In genomic region chr2:42905341-42906114, GRCh38 we compare ENCODE assay signal across 12 cellular contexts.
DNase-seq lines count a peak whose midpoint lies in the region; ATAC-seq, FAIRE-seq and TF ChIP-seq lines count a peak whose summit lies in the region.
"Had no signal": no experiment of that assay in that cellular context is flagged by ENCODE, and none has a peak within 500 bp of the region (broad histone marks: within the 10 kb centered on the region; RNA-seq: fewer than 3 reads in every experiment).

No MANE protein-coding gene starts in this region.

- peak overlapping the region in 1 of 2 donors; percentile 47 for H3K9ac ChIP-seq in kidney (ENCODE audit: low read length in 2 of 2)
- peak overlapping the region; percentile 47 to 58 for H3K9ac ChIP-seq in stomach smooth muscle (ENCODE audit: low read length in 2 of 2)
- H3K9ac ChIP-seq: KMS-11 had no signal

- no peak for FAIRE-seq in kidney (lab: Jason Lieb, UNC)

- H3K36me3 ChIP-seq in breast epithelium, result no peaks in the 10 kb centered on the region
- H3K36me3 ChIP-seq in kidney (ENCODE audit: control insufficient read depth in 1 of 2, insufficient read depth in 2 of 2, low read length in 2 of 2), result no peaks in the 10 kb centered on the region
- H3K36me3 ChIP-seq in stomach smooth muscle (ENCODE audit: control insufficient read depth in 2 of 2, insufficient read depth in 2 of 2, low read length in 2 of 2), result no peaks in the 10 kb centered on the region

- H3K27me3 ChIP-seq in breast epithelium (no peaks in the 10 kb centered on the region), stomach smooth muscle (ENCODE audit: control insufficient read depth in 1 of 2, insufficient read depth in 2 of 2, low read length in 2 of 2) (no peaks in the 10 kb centered on the region)

- TF ChIP-seq POLR2A in breast epithelium (IDR thresholded peaks at IDR 0.05), result no peak

- H3K4me1 ChIP-seq in breast epithelium (peaks cover 19 to 26% of the 10 kb centered on the region in 2 donors), kidney (ENCODE audit: control insufficient read depth in 1 of 2, insufficient read depth in 1 of 2, low read depth in 1 of 2, low read length in 2 of 2) (peaks cover 38 to 45% of the 10 kb centered on the region in 2 donors), stomach smooth muscle (ENCODE audit: control insufficient read depth, insufficient read depth, low read length) (peaks cover 69% of the 10 kb centered on the region)

- H3K27ac ChIP-seq in breast epithelium, result peak overlapping the region; percentile 90 to 95
- H3K27ac ChIP-seq in kidney (ENCODE audit: low read depth in 2 of 2, low read length in 2 of 2), result peak overlapping the region; percentile 69 to 84
- H3K27ac ChIP-seq in stomach smooth muscle (ENCODE audit: low read length), result peak overlapping the region; percentile 86
- H3K27ac ChIP-seq: KMS-11 had no signal

- intact Hi-C loops in breast epithelium (cut with DNase I; ENCODE audit: low total_unique reads) (no loop called here), kidney (cut with DNase I) (no loop called here)

- DNase-seq in HEK293T (ENCODE audit: extremely low spot score), result peak; percentile 45
- peak in 1 of 2 donors; percentile 27 for DNase-seq in breast epithelium (ENCODE audit: low spot score in 2 of 2)
- no peak for DNase-seq in kidney
- no peak for DNase-seq in superior temporal gyrus (ENCODE audit: extremely low spot score)
- DNase-seq: activated naive CD4-positive, alpha-beta T cell; stimulated activated CD4-positive, alpha-beta T cell treated with anti-CD3 and anti-CD28 coated beads, Interleukin-2, amount 100 ng/mL, for 48 hours; T-helper 1 cell had no signal

- H3K9me3 ChIP-seq in breast epithelium (no peaks in the 10 kb centered on the region), kidney (ENCODE audit: control insufficient read depth in 1 of 2, low read length in 2 of 2) (no peaks in the 10 kb centered on the region), stomach smooth muscle (ENCODE audit: control insufficient read depth in 2 of 2, low read length in 2 of 2) (no peaks in the 10 kb centered on the region)

- CTCF ChIA-PET in HEK293T (lab: Yijun Ruan, JAX), result interaction anchor here (1.0 kb wide), 1 partner anchor 24 kb away, joined by 6 read pairs; no protein-coding TSS in a partner anchor

- ATAC-seq in GM18873 (IDR thresholded peaks at IDR 0.05; ENCODE audit: low FRiP score, unreplicated experiment), result no peak
- no peak for ATAC-seq in GM18519 (IDR thresholded peaks at IDR 0.05; ENCODE audit: low FRiP score, unreplicated experiment)
- ATAC-seq in HG02623 (IDR thresholded peaks at IDR 0.05; ENCODE audit: unreplicated experiment), result no peak

- POLR2A ChIA-PET in HEK293T (lab: Yijun Ruan, JAX), result no interaction called here

- TF ChIP-seq CTCF in breast epithelium (IDR thresholded peaks at IDR 0.05) (peak in 1 of 3 donors; percentile 44), kidney (IDR thresholded peaks at IDR 0.05; ENCODE audit: borderline replicate concordance, extremely low read depth, insufficient read depth) (no peak)

- H3K4me3 ChIP-seq in breast epithelium (peak overlapping the region in 1 of 3 donors; percentile 53), kidney (ENCODE audit: low read length in 2 of 2) (no peak overlapping the region), stomach smooth muscle (ENCODE audit: low read length in 2 of 2) (peak overlapping the region; percentile 43 to 57)

TF ChIP-seq in HEK293T, 16 proteins besides CTCF, POLR2A, EP300 and RAD21:
- TF ChIP-seq ZNF384 (IDR thresholded peaks at IDR 0.05) (no peak), SP1 (IDR thresholded peaks at IDR 0.05) (no peak), PKNOX1 (IDR thresholded peaks at IDR 0.05) (no peak), FOXK2 (IDR thresholded peaks at IDR 0.05) (no peak), ARNT (IDR thresholded peaks at IDR 0.05) (no peak), SUZ12 (IDR thresholded peaks at IDR 0.05) (no peak), ELF4 (IDR thresholded peaks at IDR 0.05) (no peak), CTBP1 (IDR thresholded peaks at IDR 0.05; ENCODE audit: borderline replicate concordance) (no peak)

Comparison
In these comparisons a context has a peak if more than half of its experiments do, and no peak if none do; other contexts are left out.
1. H3K4me3 ChIP-seq: peak in stomach smooth muscle (2 of 2); none in kidney (0 of 2).
2. Peak in every context shown above with its lines, with median percentiles within 50 percentile points of each other: H3K27ac ChIP-seq.